Comparison of ENCODE assay signal across 8 cellular contexts in genomic region chr15:55993804-55994539, GRCh38. TPM values are rescaled to one million over a fixed set of nuclear protein-coding genes. Genes with fewer than 3 reads are reported as not detected.
DNase-seq lines count a peak whose midpoint lies in the region; ATAC-seq and TF ChIP-seq lines count a peak whose summit lies in the region.

No MANE protein-coding gene starts in this region.

- peak overlapping the region; percentile 62 to 89 (median 84) for H3K4me3 Mint-ChIP-seq in naive thymus-derived CD4-positive, alpha-beta T cell

- CTCF ChIA-PET in naive thymus-derived CD4-positive, alpha-beta T cell (lab: Charles Lee), result interaction anchor here (0.9 kb wide), 1 partner anchor 59 kb away, joined by 4 read pairs; no protein-coding TSS in a partner anchor

- peaks cover 0 to 4% (median 0%) of the 10 kb centered on the region in 5 donors for H3K36me3 Mint-ChIP-seq in naive thymus-derived CD4-positive, alpha-beta T cell

- no peaks in the 10 kb centered on the region for H4K20me1 ChIP-seq in SU-DHL-6 (ENCODE audit: low read depth, low read length)

- H3K27me3 ChIP-seq in SU-DHL-6 (ENCODE audit: low read length), result no peaks in the 10 kb centered on the region
- H3K27me3 ChIP-seq in esophagus muscularis mucosa, result no peaks in the 10 kb centered on the region
- no peaks in the 10 kb centered on the region for H3K27me3 ChIP-seq in naive thymus-derived CD4-positive, alpha-beta T cell (ENCODE audit: control insufficient read depth in 2 of 2, insufficient read depth in 2 of 2, low read length in 2 of 2)

- no peaks in the 10 kb centered on the region for H3K79me2 ChIP-seq in SU-DHL-6 (ENCODE audit: insufficient read depth, low read length)

- TF ChIP-seq POLR2A in esophagus muscularis mucosa (IDR thresholded peaks at IDR 0.05; ENCODE audit: low read depth), result no peak

- H3K4me1 Mint-ChIP-seq in naive thymus-derived CD4-positive, alpha-beta T cell, result peaks cover 8 to 26% (median 18%) of the 10 kb centered on the region in 7 donors

- POLR2A ChIA-PET in naive thymus-derived CD4-positive, alpha-beta T cell (lab: Charles Lee), result no interaction called here

- WGBS in esophagus muscularis mucosa, result 2% methylated on average over 5 of the region's 41 CpGs

- H3K4me3 ChIP-seq in SU-DHL-6 (ENCODE audit: insufficient read depth, low read length, poor library complexity, severe bottlenecking) (peak overlapping the region; percentile 87), esophagus muscularis mucosa (peak overlapping the region; percentile 80 to 95 (median 84))
- H3K4me3 ChIP-seq in naive thymus-derived CD4-positive, alpha-beta T cell (ENCODE audit: low read length), result peak overlapping the region; percentile 55

- peaks cover 0 to 59% (median 0%) of the 10 kb centered on the region in 5 donors for H3K27me3 Mint-ChIP-seq in naive thymus-derived CD4-positive, alpha-beta T cell

- H3K27ac ChIP-seq in SU-DHL-6 (ENCODE audit: low read depth, low read length) (no peak overlapping the region), esophagus muscularis mucosa (replicated peaks in 1 of 4) (peak overlapping the region; percentile 92 to 97 (median 95))
- no peak overlapping the region for H3K27ac ChIP-seq in naive thymus-derived CD4-positive, alpha-beta T cell (ENCODE audit: low read depth, low read length)

- ATAC-seq in naive thymus-derived CD4-positive, alpha-beta T cell, result no peak
- ATAC-seq in GM18502 (IDR thresholded peaks at IDR 0.05; ENCODE audit: poor library complexity, unreplicated experiment), result no peak

- H3K36me3 ChIP-seq in SU-DHL-6 (ENCODE audit: low read length) (no peaks in the 10 kb centered on the region), esophagus muscularis mucosa (no peaks in the 10 kb centered on the region)
- no peaks in the 10 kb centered on the region for H3K36me3 ChIP-seq in naive thymus-derived CD4-positive, alpha-beta T cell (ENCODE audit: control insufficient read depth in 2 of 3, insufficient read depth in 3 of 3, low read length in 3 of 3)

- intact Hi-C loops in esophagus muscularis mucosa (cut with DNase I), result loop anchor here (5.0 kb wide), 1 partner anchor 58 kb away; no protein-coding TSS in a partner anchor
- intact Hi-C loops in naive thymus-derived CD4-positive, alpha-beta T cell (cut with micrococcal nuclease), result loop anchor here (1.0 to 10.0 kb wide), 8 partner anchors 49 to 1713 kb away; partner anchors contain the start of genes POLR2M (in 1 of the 2) and RSL24D1 (in 1 of the 2)

- H3K4me1 ChIP-seq in esophagus muscularis mucosa, result peaks cover 3 to 34% (median 27%) of the 10 kb centered on the region in 4 donors
- no peaks in the 10 kb centered on the region for H3K4me1 ChIP-seq in naive thymus-derived CD4-positive, alpha-beta T cell (ENCODE audit: control insufficient read depth in 2 of 2, insufficient read depth in 2 of 2, low read length in 2 of 2)

- H3F3A ChIP-seq in SU-DHL-6 (ENCODE audit: insufficient read depth), result no peaks in the 10 kb centered on the region

- no peaks in the 10 kb centered on the region for H3K9me3 ChIP-seq in SU-DHL-6 (ENCODE audit: insufficient read depth, low read length)
- no peaks in the 10 kb centered on the region for H3K9me3 ChIP-seq in esophagus muscularis mucosa
- H3K9me3 ChIP-seq in naive thymus-derived CD4-positive, alpha-beta T cell (ENCODE audit: control insufficient read depth in 2 of 3, low read length in 3 of 3), result no peaks in the 10 kb centered on the region

- no peak for TF ChIP-seq CTCF in SU-DHL-6 (IDR thresholded peaks at IDR 0.05; ENCODE audit: insufficient read depth, low read length, poor library complexity, severe bottlenecking)
- TF ChIP-seq CTCF in esophagus muscularis mucosa (IDR thresholded peaks at IDR 0.05), result no peak

- peak; percentile 60 for DNase-seq in NCI-H748 (lab: John Stamatoyannopoulos, UW; ENCODE audit: unreplicated experiment)
- DNase-seq in NCI-H748 treated with DMSO at 0.1 percent for 48 hours (lab: John Stamatoyannopoulos, UW), result no peak
- DNase-seq in HS-5 (ENCODE audit: low read depth), result peak; percentile 49
- no peak for DNase-seq in esophagus muscularis mucosa (ENCODE audit: extremely low spot score)
- DNase-seq in naive thymus-derived CD4-positive, alpha-beta T cell, result no peak
- DNase-seq in NCI-H2081 treated with DMSO at 0.1 percent for 48 hours (lab: John Stamatoyannopoulos, UW), result no peak

- peak overlapping the region; percentile 94 for H2AFZ ChIP-seq in SU-DHL-6 (ENCODE audit: low read depth, low read length, severe bottlenecking)

- H3K9ac ChIP-seq in SU-DHL-6 (ENCODE audit: low read length), result peak overlapping the region; percentile 83

- peaks cover 0 to 3% (median 0%) of the 10 kb centered on the region in 11 donors for H3K9me3 Mint-ChIP-seq in naive thymus-derived CD4-positive, alpha-beta T cell

- H3K4me2 ChIP-seq in SU-DHL-6 (ENCODE audit: low read depth, low read length, poor library complexity, severe bottlenecking), result peak overlapping the region; percentile 93

- no peaks in the 10 kb centered on the region for H3K9me2 ChIP-seq in SU-DHL-6 (replicated peaks; ENCODE audit: insufficient read depth, low read length)

- no peak for TF ChIP-seq EP300 in esophagus muscularis mucosa (IDR thresholded peaks at IDR 0.05)

- H3K27ac Mint-ChIP-seq in naive thymus-derived CD4-positive, alpha-beta T cell, result peak overlapping the region in 2 of 9 donors; percentile 30 to 43

RNA-seq across cellular contexts. Expression of gene NEDD4, which starts 0.6 kb away (rescaled TPM):
- total RNA-seq in esophagus muscularis mucosa, result 10 to 100 TPM; 19.2 to 35.1 (median 23.1) TPM
- total RNA-seq in naive thymus-derived CD4-positive, alpha-beta T cell, result 10 to 100 TPM in 1 of 5 experiments, 1 to 10 TPM in 4; 3.3 to 15.1 (median 5.4) TPM
- polyA plus RNA-seq in naive thymus-derived CD4-positive, alpha-beta T cell, result 1 to 10 TPM; 1.1 to 3.4 TPM

Comparison
In these comparisons a context has a peak if more than half of its experiments do, and no peak if none do; other contexts are left out.
1. DNase-seq: peak in NCI-H748 (single experiment) and HS-5 (single experiment); none in NCI-H748 treated with DMSO at 0.1 percent for 48 hours (single experiment), esophagus muscularis mucosa (single experiment), naive thymus-derived CD4-positive, alpha-beta T cell (0 of 9) and NCI-H2081 treated with DMSO at 0.1 percent for 48 hours (single experiment).
2. H3K27ac ChIP-seq: peak in esophagus muscularis mucosa (4 of 4); none in SU-DHL-6 (single experiment) and naive thymus-derived CD4-positive, alpha-beta T cell (single experiment).
3. Peak in every context shown above with its lines, with median percentiles within 50 percentile points of each other: H3K4me3 ChIP-seq.